ENCODE assay signal across 1 cellular context in the genomic region with DNA sequence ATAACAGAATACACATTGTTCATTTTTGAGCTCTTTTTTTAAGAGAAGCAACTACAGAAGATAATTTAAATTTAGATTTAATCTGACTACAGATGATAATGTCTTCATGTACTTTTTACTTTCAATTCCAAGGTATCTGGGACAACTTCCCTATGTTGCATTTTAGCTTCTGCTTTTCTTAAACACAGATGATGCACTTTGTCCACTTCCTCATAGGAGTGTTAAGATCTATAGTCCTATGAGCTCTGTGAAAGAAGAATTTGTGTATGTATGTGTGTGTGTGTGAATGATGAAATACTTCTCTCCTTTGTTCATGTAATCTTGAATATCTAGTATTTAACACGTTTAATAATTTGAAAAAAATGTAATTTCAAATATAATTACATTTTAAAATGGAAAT.
TF ChIP-seq lines count a peak whose summit lies in the region.

No MANE protein-coding gene starts in this region.

TF ChIP-seq in HepG2, 621 proteins besides CTCF, POLR2A, EP300 and RAD21 (continued from another document):
- TF ChIP-seq, protein P1, sequence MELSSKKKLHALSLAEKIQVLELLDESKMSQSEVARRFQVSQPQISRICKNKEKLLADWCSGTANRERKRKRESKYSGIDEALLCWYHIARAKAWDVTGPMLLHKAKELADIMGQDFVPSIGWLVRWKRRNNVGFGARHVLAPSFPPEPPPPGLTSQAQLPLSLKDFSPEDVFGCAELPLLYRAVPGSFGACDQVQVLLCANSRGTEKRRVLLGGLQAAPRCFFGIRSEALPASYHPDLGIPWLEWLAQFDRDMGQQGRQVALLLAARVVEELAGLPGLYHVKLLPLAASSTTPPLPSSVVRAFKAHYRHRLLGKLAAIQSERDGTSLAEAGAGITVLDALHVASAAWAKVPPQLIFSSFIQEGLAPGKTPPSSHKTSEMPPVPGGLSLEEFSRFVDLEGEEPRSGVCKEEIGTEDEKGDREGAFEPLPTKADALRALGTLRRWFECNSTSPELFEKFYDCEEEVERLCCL (CRISPR knock-in tag; IDR thresholded peaks at IDR 0.05; ENCODE audit: borderline replicate concordance), result no peak
- TF ChIP-seq RBM22 (optimal IDR thresholded peaks at IDR 0.05; ENCODE audit: low read length) (no peak), MTA1 (CRISPR knock-in tag; IDR thresholded peaks at IDR 0.05; ENCODE audit: borderline replicate concordance) (no peak), ZC3H4 (CRISPR knock-in tag; IDR thresholded peaks at IDR 0.05; ENCODE audit: borderline replicate concordance) (no peak)
- TF ChIP-seq, protein P2, sequence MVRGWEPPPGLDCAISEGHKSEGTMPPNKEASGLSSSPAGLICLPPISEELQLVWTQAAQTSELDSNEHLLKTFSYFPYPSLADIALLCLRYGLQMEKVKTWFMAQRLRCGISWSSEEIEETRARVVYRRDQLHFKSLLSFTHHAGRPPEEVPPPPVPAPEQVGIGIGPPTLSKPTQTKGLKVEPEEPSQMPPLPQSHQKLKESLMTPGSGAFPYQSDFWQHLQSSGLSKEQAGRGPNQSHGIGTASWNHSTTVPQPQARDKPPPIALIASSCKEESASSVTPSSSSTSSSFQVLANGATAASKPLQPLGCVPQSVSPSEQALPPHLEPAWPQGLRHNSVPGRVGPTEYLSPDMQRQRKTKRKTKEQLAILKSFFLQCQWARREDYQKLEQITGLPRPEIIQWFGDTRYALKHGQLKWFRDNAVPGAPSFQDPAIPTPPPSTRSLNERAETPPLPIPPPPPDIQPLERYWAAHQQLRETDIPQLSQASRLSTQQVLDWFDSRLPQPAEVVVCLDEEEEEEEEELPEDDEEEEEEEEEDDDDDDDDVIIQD (CRISPR knock-in tag; IDR thresholded peaks at IDR 0.05; ENCODE audit: low read depth), result no peak
